Comparison of ENCODE assay signal across 7 cellular contexts in the genomic region with DNA sequence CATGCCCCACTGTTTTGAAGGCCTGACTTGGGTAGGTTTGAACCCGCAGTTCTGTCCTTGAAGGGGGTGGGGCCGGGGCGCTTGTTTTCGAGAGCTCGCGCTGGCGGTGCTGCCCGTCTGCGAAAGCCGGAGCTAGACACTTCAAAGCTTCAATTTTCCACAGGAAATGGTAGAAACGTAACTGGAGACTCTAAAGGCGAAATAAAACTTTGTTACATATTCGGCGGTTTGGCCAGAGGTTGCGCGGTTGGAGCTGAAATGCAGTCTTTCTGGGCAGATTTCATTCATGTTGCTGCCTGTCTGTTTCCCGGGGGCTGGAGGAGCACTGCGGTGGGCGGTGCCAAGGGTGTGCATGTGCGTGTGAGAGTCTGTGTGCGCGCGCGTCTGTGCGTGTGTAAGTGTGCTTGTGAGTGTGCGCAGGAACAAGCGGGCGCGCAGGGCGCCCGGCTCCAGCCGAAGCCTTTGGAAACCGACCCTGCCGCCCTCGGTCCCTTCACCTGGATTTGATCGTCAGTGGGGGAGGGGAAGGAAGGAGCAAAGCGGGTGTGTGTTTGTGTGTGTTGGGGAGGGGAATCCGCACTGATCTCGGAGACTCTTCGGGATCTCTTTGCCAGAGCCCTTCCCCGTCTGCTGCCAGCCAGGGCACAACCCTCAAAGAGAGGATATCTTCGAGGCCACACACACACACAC.
DNase-seq lines count a peak whose midpoint lies in the region; ATAC-seq and TF ChIP-seq lines count a peak whose summit lies in the region.

No MANE protein-coding gene starts in this region.

- in situ Hi-C loops in KBM-7 (cut with MboI; ENCODE audit: low pct_unique_long_range_greater_than_20kb, low sequenced_read_pairs): no loop called here

- no peaks in the 10 kb centered on the region for H3K9me3 Mint-ChIP-seq in WTC11

- no peaks in the 10 kb centered on the region for H3K9me3 ChIP-seq in uterus

- CTCF ChIA-PET in WTC11 (lab: Charles Lee): interaction anchor here (0.6 to 5.0 kb wide), 16 partner anchors 10 to 355 kb away, joined by 3 to 37 read pairs (median 4); no protein-coding TSS in a partner anchor

- H3K36me3 Mint-ChIP-seq in WTC11: no peaks in the 10 kb centered on the region

- no peak for TF ChIP-seq CTCF in WTC11 (IDR thresholded peaks at IDR 0.05)
- TF ChIP-seq CTCF in uterus (IDR thresholded peaks at IDR 0.05): no peak

- H3K4me3 Mint-ChIP-seq in WTC11: peak overlapping the region; percentile 88

- no peak overlapping the region for H3K27ac Mint-ChIP-seq in WTC11

- H3K27ac ChIP-seq in uterus: no peak overlapping the region

- H3K4me1 Mint-ChIP-seq in WTC11: peaks cover 36% of the 10 kb centered on the region

- no peak for TF ChIP-seq POLR2A in uterus (IDR thresholded peaks at IDR 0.05)

- intact Hi-C loops in uterus (cut with DNase I; ENCODE audit: low total_unique reads): no loop called here

- ATAC-seq in WTC11: peak; percentile 2

- H3K4me1 ChIP-seq in uterus: peaks cover 0 to 11% of the 10 kb centered on the region in 2 donors

- H3K4me3 ChIP-seq in uterus: no peak overlapping the region

- peaks cover 63% of the 10 kb centered on the region for H3K27me3 Mint-ChIP-seq in WTC11 (ENCODE audit: low read depth)

- DNase-seq in KBM-7 (peak; percentile 64), WTC11 (ENCODE audit: low spot score) (peak; percentile 61), cerebellar cortex (ENCODE audit: low spot score) (peak; percentile 16), lung microvascular endothelial cell (ENCODE audit: low read depth in 2 of 2) (peak; percentile 13 to 34), uterus (no peak), epidermal melanocyte (ENCODE audit: insufficient read length, low spot score) (no peak)
- peak; percentile 51 for DNase-seq in stimulated activated CD8-positive, alpha-beta memory T cell treated with anti-CD3 and anti-CD28 coated beads, Interleukin-4, amount 100 ng/mL, for 24 hours (ENCODE audit: low read depth)

- peaks cover 0 to 6% of the 10 kb centered on the region in 2 donors for H3K27me3 ChIP-seq in uterus

- H3K36me3 ChIP-seq in uterus: no peaks in the 10 kb centered on the region

- POLR2A ChIA-PET in WTC11 (lab: Charles Lee): interaction anchor here (0.6 to 1.5 kb wide), 3 partner anchors 10 to 1083 kb away, joined by 3 to 6 read pairs (median 4); no protein-coding TSS in a partner anchor

TF ChIP-seq in WTC11, 78 proteins besides CTCF, POLR2A, EP300 and RAD21 (continues in another document):
- TF ChIP-seq MXD4 (CRISPR knock-in tag; IDR thresholded peaks at IDR 0.05; ENCODE audit: borderline replicate concordance) (no peak), ZNF423 (CRISPR knock-in tag; IDR thresholded peaks at IDR 0.05) (no peak), ZNF396 (CRISPR knock-in tag; IDR thresholded peaks at IDR 0.05; ENCODE audit: borderline replicate concordance) (no peak), MYBL2 (CRISPR knock-in tag; IDR thresholded peaks at IDR 0.05) (no peak), ETV6 (CRISPR knock-in tag; IDR thresholded peaks at IDR 0.05) (0 out of 2 replicates have a peak, but pooled peaks have one; percentile 21), ZNF121 (CRISPR knock-in tag; IDR thresholded peaks at IDR 0.05) (no peak), JAZF1 (CRISPR knock-in tag; IDR thresholded peaks at IDR 0.05) (no peak), TP53 (CRISPR knock-in tag; IDR thresholded peaks at IDR 0.05) (no peak), GRHL2 (CRISPR knock-in tag; IDR thresholded peaks at IDR 0.05; ENCODE audit: insufficient replicate concordance, severe bottlenecking) (no peak), SP1 (CRISPR knock-in tag; conservative IDR thresholded peaks at IDR 0.05) (no peak), NR2C2 (CRISPR knock-in tag; IDR thresholded peaks at IDR 0.05) (no peak), TEAD4 (CRISPR knock-in tag; IDR thresholded peaks at IDR 0.05) (no peak), ZNF671 (CRISPR knock-in tag; IDR thresholded peaks at IDR 0.05) (no peak), FOXP1 (CRISPR knock-in tag; IDR thresholded peaks at IDR 0.05; ENCODE audit: borderline replicate concordance) (no peak), ESRRA (CRISPR knock-in tag; IDR thresholded peaks at IDR 0.05; ENCODE audit: borderline replicate concordance) (no peak), IRF2 (CRISPR knock-in tag; IDR thresholded peaks at IDR 0.05; ENCODE audit: borderline replicate concordance, low read depth) (no peak), SMAD4 (CRISPR knock-in tag; IDR thresholded peaks at IDR 0.05) (no peak)
- TF ChIP-seq, protein P1, sequence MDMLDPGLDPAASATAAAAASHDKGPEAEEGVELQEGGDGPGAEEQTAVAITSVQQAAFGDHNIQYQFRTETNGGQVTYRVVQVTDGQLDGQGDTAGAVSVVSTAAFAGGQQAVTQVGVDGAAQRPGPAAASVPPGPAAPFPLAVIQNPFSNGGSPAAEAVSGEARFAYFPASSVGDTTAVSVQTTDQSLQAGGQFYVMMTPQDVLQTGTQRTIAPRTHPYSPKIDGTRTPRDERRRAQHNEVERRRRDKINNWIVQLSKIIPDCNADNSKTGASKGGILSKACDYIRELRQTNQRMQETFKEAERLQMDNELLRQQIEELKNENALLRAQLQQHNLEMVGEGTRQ (CRISPR knock-in tag; IDR thresholded peaks at IDR 0.05): no peak
- TF ChIP-seq, protein P2, sequence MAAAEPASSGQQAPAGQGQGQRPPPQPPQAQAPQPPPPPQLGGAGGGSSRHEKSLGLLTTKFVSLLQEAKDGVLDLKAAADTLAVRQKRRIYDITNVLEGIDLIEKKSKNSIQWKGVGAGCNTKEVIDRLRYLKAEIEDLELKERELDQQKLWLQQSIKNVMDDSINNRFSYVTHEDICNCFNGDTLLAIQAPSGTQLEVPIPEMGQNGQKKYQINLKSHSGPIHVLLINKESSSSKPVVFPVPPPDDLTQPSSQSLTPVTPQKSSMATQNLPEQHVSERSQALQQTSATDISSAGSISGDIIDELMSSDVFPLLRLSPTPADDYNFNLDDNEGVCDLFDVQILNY (CRISPR knock-in tag; IDR thresholded peaks at IDR 0.05): no peak
- TF ChIP-seq, protein P3, sequence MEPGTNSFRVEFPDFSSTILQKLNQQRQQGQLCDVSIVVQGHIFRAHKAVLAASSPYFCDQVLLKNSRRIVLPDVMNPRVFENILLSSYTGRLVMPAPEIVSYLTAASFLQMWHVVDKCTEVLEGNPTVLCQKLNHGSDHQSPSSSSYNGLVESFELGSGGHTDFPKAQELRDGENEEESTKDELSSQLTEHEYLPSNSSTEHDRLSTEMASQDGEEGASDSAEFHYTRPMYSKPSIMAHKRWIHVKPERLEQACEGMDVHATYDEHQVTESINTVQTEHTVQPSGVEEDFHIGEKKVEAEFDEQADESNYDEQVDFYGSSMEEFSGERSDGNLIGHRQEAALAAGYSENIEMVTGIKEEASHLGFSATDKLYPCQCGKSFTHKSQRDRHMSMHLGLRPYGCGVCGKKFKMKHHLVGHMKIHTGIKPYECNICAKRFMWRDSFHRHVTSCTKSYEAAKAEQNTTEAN (CRISPR knock-in tag; IDR thresholded peaks at IDR 0.05): peak; percentile 99
- TF ChIP-seq, protein P4, sequence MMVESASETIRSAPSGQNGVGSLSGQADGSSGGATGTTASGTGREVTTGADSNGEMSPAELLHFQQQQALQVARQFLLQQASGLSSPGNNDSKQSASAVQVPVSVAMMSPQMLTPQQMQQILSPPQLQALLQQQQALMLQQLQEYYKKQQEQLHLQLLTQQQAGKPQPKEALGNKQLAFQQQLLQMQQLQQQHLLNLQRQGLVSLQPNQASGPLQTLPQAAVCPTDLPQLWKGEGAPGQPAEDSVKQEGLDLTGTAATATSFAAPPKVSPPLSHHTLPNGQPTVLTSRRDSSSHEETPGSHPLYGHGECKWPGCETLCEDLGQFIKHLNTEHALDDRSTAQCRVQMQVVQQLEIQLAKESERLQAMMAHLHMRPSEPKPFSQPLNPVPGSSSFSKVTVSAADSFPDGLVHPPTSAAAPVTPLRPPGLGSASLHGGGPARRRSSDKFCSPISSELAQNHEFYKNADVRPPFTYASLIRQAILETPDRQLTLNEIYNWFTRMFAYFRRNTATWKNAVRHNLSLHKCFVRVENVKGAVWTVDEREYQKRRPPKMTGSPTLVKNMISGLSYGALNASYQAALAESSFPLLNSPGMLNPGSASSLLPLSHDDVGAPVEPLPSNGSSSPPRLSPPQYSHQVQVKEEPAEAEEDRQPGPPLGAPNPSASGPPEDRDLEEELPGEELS (CRISPR knock-in tag; IDR thresholded peaks at IDR 0.05): 0 out of 2 replicates have a peak, but pooled peaks have one; percentile 52
- TF ChIP-seq, protein P5, sequence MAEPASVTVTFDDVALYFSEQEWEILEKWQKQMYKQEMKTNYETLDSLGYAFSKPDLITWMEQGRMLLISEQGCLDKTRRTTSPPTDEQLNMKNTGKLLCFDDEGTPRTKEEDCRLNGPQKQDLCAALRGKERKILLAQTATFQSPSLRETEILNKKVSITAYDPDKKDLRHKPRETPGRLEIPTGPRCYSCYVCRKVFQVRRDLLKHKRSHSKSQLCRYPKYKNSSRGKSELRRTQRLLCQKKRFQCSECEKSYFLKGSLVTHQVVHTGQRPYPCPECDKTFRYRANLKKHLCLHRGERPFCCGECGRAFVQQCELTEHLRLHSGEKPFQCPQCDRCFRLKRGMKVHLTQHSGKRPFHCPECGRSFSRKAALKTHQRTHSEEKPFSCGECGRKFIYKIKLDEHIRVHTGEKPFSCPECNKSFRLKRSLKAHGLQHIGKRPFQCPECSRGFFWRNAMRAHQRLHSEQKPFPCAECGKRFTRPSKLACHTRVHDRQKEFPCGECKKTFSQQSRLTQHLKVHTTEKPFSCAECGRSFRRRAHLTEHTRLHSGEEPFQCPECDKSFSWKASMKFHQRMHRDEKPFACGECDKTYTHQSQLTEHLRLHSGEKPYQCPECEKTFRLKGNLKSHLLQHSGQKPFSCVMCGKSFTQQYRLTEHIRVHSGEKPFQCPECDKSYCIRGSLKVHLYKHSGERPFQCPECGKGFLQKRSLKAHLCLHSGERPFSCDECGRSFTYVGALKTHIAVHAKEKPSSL (CRISPR knock-in tag; conservative IDR thresholded peaks at IDR 0.05): no peak

Comparison
In these comparisons a context has a peak if more than half of its experiments do, and no peak if none do; other contexts are left out.
1. DNase-seq: peak in KBM-7 (single experiment), WTC11 (single experiment), cerebellar cortex (single experiment), lung microvascular endothelial cell (2 of 2) and stimulated activated CD8-positive, alpha-beta memory T cell treated with anti-CD3 and anti-CD28 coated beads, Interleukin-4, amount 100 ng/mL, for 24 hours (single experiment); none in uterus (0 of 2) and epidermal melanocyte (single experiment).